ENCODE assay signal across 11 cellular contexts in genomic region chr3:129686941-129687340, GRCh38.
DNase-seq lines count a peak whose midpoint lies in the region; ATAC-seq and TF ChIP-seq lines count a peak whose summit lies in the region.
"Had no signal": no experiment of that assay in that cellular context is flagged by ENCODE, and none has a peak within 500 bp of the region (broad histone marks: within the 10 kb centered on the region; RNA-seq: fewer than 3 reads in every experiment).

No MANE protein-coding gene starts in this region.

- TF ChIP-seq CTCF in left lung (IDR thresholded peaks at IDR 0.05): no peak

- ATAC-seq in left lung (peak; percentile 87), GM21515 (IDR thresholded peaks at IDR 0.05; ENCODE audit: unreplicated experiment) (no peak), HG03460 (IDR thresholded peaks at IDR 0.05; ENCODE audit: unreplicated experiment) (no peak), GM19023 (IDR thresholded peaks at IDR 0.05; ENCODE audit: unreplicated experiment) (no peak)
- no peak for ATAC-seq in activated T-cell treated with anti-CD3 and anti-CD28 coated beads, Interleukin-2, amount 50 U/mL, for 72 hours (replicated peaks in 1 of 2)
- ATAC-seq: sciatic nerve had no signal

- H3K4me3 ChIP-seq in left lung: no peak overlapping the region

- H3K36me3 Mint-ChIP-seq in activated T-cell treated with anti-CD3 and anti-CD28 coated beads, Interleukin-2, amount 50 U/mL, for 72 hours (ENCODE audit: insufficient read depth in 2 of 2): no peaks in the 10 kb centered on the region

- no peaks in the 10 kb centered on the region for H3K27me3 ChIP-seq in left lung

- no peak overlapping the region for H3K4me3 Mint-ChIP-seq in activated T-cell treated with anti-CD3 and anti-CD28 coated beads, Interleukin-2, amount 50 U/mL, for 72 hours

- no peaks in the 10 kb centered on the region for H3K36me3 ChIP-seq in left lung

- intact Hi-C loops in left lung (cut with DNase I): no loop called here

- no peaks in the 10 kb centered on the region for H3K27me3 Mint-ChIP-seq in activated T-cell treated with anti-CD3 and anti-CD28 coated beads, Interleukin-2, amount 50 U/mL, for 72 hours (ENCODE audit: low read depth)

- H3K4me1 ChIP-seq in left lung: peaks cover 5 to 6% of the 10 kb centered on the region in 2 donors

- H3K4me1 Mint-ChIP-seq in activated T-cell treated with anti-CD3 and anti-CD28 coated beads, Interleukin-2, amount 50 U/mL, for 72 hours (ENCODE audit: low read depth): peaks cover 11% of the 10 kb centered on the region

- H3K27ac ChIP-seq in angular gyrus (ENCODE audit: low read depth, low read length) (peak overlapping the region; percentile 88), left lung (no peak overlapping the region)

- H3K9me3 Mint-ChIP-seq in activated T-cell treated with anti-CD3 and anti-CD28 coated beads, Interleukin-2, amount 50 U/mL, for 72 hours: no peaks in the 10 kb centered on the region

- H3K9me3 ChIP-seq in left lung: no peaks in the 10 kb centered on the region

- DNase-seq in Ammon's horn (ENCODE audit: low spot score) (peak; percentile 63), NCI-H1436 (lab: John Stamatoyannopoulos, UW) (peak; percentile 47), left lung (no peak)
- no peak for DNase-seq in activated T-cell treated with anti-CD3 and anti-CD28 coated beads, Interleukin-2, amount 50 U/mL, for 72 hours
- DNase-seq: central memory CD4-positive, alpha-beta T cell; RPMI8226 had no signal

- no peak overlapping the region for H3K27ac Mint-ChIP-seq in activated T-cell treated with anti-CD3 and anti-CD28 coated beads, Interleukin-2, amount 50 U/mL, for 72 hours

Comparison
In these comparisons a context has a peak if more than half of its experiments do, and no peak if none do; other contexts are left out.
1. DNase-seq: peak in Ammon's horn (single experiment) and NCI-H1436 (single experiment); none in left lung (0 of 2) and activated T-cell treated with anti-CD3 and anti-CD28 coated beads, Interleukin-2, amount 50 U/mL, for 72 hours (0 of 2).